10 cellular contexts compared by ENCODE assay signal in genomic region chr11:35047179-35047578, GRCh38.
DNase-seq lines count a peak whose midpoint lies in the region; ATAC-seq and TF ChIP-seq lines count a peak whose summit lies in the region.
"Had no signal": no experiment of that assay in that cellular context is flagged by ENCODE, and none has a peak within 500 bp of the region (broad histone marks: within the 10 kb centered on the region; RNA-seq: fewer than 3 reads in every experiment).

No MANE protein-coding gene starts in this region.

- H4K8ac ChIP-seq in IMR-90 (ENCODE audit: low read depth in 2 of 2, low read length in 2 of 2), result no peak overlapping the region

- no peak overlapping the region for H3K4me2 ChIP-seq in IMR-90 (ENCODE audit: low read depth, low read length)

- H3K27me3 ChIP-seq in IMR-90 (ENCODE audit: control insufficient read depth, insufficient read depth, low read length) (no peaks in the 10 kb centered on the region), Peyer's patch (no peaks in the 10 kb centered on the region)
- H3K27me3 ChIP-seq: pancreas had no signal

- H3K4me1 ChIP-seq in IMR-90 (ENCODE audit: control insufficient read depth, insufficient read depth, low read length), result peaks cover 3% of the 10 kb centered on the region; the same call in 1 of the 2 replicates
- H3K4me1 ChIP-seq in Peyer's patch, result peaks cover 0 to 25% (median 7%) of the 10 kb centered on the region in 4 donors

- WGBS in IMR-90 (ENCODE audit: extremely low coverage in 2 of 2, insufficient read length in 1 of 2), 2 experiments, result no CpG with 5 or more reads among the region's 1 CpG

- no peak overlapping the region for H4K91ac ChIP-seq in IMR-90 (ENCODE audit: insufficient read depth, low read depth, low read length)

- H3K79me1 ChIP-seq in IMR-90 (ENCODE audit: low read depth in 1 of 2, low read length in 2 of 2), result no peaks in the 10 kb centered on the region

- no peak overlapping the region for H3K18ac ChIP-seq in IMR-90 (ENCODE audit: low read depth, low read length)

- H2AFZ ChIP-seq in IMR-90 (replicated peaks; ENCODE audit: low read length, poor library complexity), result peak overlapping the region; percentile 59

- H3K9me3 Mint-ChIP-seq in activated T-helper 1 cell treated with anti-CD3 and anti-CD28 coated beads, Interleukin-12 subunit alpha, Interleukin-12 subunit beta, Interleukin-2, Interleukin-4 antibody, amounts not matched to agents 30 ng/mL and 10 ng/mL and 1 ng/mL, durations not matched to agents 14 hours and 24 hours and 36 hours, result peaks cover 8% of the 10 kb centered on the region
- H3K9me3 Mint-ChIP-seq in natural killer cell treated with Interleukin-12 subunit alpha and Interleukin-12 subunit beta and Interleukin-15 and Interleukin-18, amount 100 ng/mL, for 72 hours, result peaks cover 9% of the 10 kb centered on the region

- ATAC-seq in IMR-90 (ENCODE audit: low read depth) (no peak), HG03159 (IDR thresholded peaks at IDR 0.05; ENCODE audit: unreplicated experiment) (no peak)
- ATAC-seq in natural killer cell treated with Interleukin-12 subunit alpha and Interleukin-12 subunit beta and Interleukin-15 and Interleukin-18, amount 100 ng/mL, for 72 hours, result peak; percentile 46 to 71

- H3K27ac Mint-ChIP-seq in activated T-helper 1 cell treated with anti-CD3 and anti-CD28 coated beads, Interleukin-12 subunit alpha, Interleukin-12 subunit beta, Interleukin-2, Interleukin-4 antibody, amounts not matched to agents 30 ng/mL and 10 ng/mL and 1 ng/mL, durations not matched to agents 14 hours and 24 hours and 36 hours, result peak overlapping the region; percentile 82
- H3K27ac Mint-ChIP-seq in natural killer cell treated with Interleukin-12 subunit alpha and Interleukin-12 subunit beta and Interleukin-15 and Interleukin-18, amount 100 ng/mL, for 72 hours, result peak overlapping the region; percentile 88 to 89

- no peak overlapping the region for H3K14ac ChIP-seq in IMR-90 (replicated peaks; ENCODE audit: low read depth, low read length)

- CTCF ChIA-PET in IMR-90 (lab: Yijun Ruan, JAX), result no interaction called here

- H3K9ac ChIP-seq in IMR-90 (ENCODE audit: low read depth, low read length), result no peak overlapping the region

- no peak overlapping the region for H4K5ac ChIP-seq in IMR-90 (ENCODE audit: low read depth, low read length)

- no peak overlapping the region for H3K4me3 Mint-ChIP-seq in activated T-helper 1 cell treated with anti-CD3 and anti-CD28 coated beads, Interleukin-12 subunit alpha, Interleukin-12 subunit beta, Interleukin-2, Interleukin-4 antibody, amounts not matched to agents 30 ng/mL and 10 ng/mL and 1 ng/mL, durations not matched to agents 14 hours and 24 hours and 36 hours
- H3K4me3 Mint-ChIP-seq in natural killer cell treated with Interleukin-12 subunit alpha and Interleukin-12 subunit beta and Interleukin-15 and Interleukin-18, amount 100 ng/mL, for 72 hours, result peak overlapping the region; percentile 57

- no peak overlapping the region for H2BK15ac ChIP-seq in IMR-90 (ENCODE audit: low read depth, low read length)

- no TSS peak for BruUV-seq in IMR-90 (replicated peaks; lab: Mats Ljungman, UMichigan)

- no peak overlapping the region for H2BK120ac ChIP-seq in IMR-90 (ENCODE audit: low read depth, low read length)

- no peak for DNase-seq in IMR-90
- DNase-seq in Peyer's patch, result peak in 2 of 3 donors; percentile 62 to 73
- peak; percentile 33 for DNase-seq in activated T-helper 1 cell treated with anti-CD3 and anti-CD28 coated beads, Interleukin-12 subunit alpha, Interleukin-12 subunit beta, Interleukin-2, Interleukin-4 antibody, amounts not matched to agents 30 ng/mL and 10 ng/mL and 1 ng/mL, durations not matched to agents 14 hours and 24 hours and 36 hours (ENCODE audit: low spot score)
- DNase-seq in natural killer cell treated with Interleukin-12 subunit alpha and Interleukin-12 subunit beta and Interleukin-15 and Interleukin-18, amount 100 ng/mL, for 72 hours (ENCODE audit: low spot score), result no peak
- DNase-seq in DMS53 (lab: John Stamatoyannopoulos, UW), result no peak
- no peak for DNase-seq in DMS 273 (lab: John Stamatoyannopoulos, UW; ENCODE audit: unreplicated experiment)
- DNase-seq in AG08395 (ENCODE audit: low spot score), result no peak
- DNase-seq: erythroblast, pancreas had no signal

- H3K36me3 ChIP-seq in IMR-90 (ENCODE audit: control insufficient read depth, insufficient read depth, low read length) (no peaks in the 10 kb centered on the region), Peyer's patch (no peaks in the 10 kb centered on the region)
- H3K36me3 ChIP-seq: pancreas had no signal

- H3K4ac ChIP-seq in IMR-90 (ENCODE audit: low read depth, low read length), result no peak overlapping the region

- H3K9me3 ChIP-seq in IMR-90 (ENCODE audit: control insufficient read depth, insufficient read depth, low read length) (no peaks in the 10 kb centered on the region; the same call in 1 of the 2 replicates), Peyer's patch (no peaks in the 10 kb centered on the region)
- H3K9me3 ChIP-seq: pancreas had no signal

- H3K36me3 Mint-ChIP-seq in activated T-helper 1 cell treated with anti-CD3 and anti-CD28 coated beads, Interleukin-12 subunit alpha, Interleukin-12 subunit beta, Interleukin-2, Interleukin-4 antibody, amounts not matched to agents 30 ng/mL and 10 ng/mL and 1 ng/mL, durations not matched to agents 14 hours and 24 hours and 36 hours (ENCODE audit: low read depth), result peaks cover 23% of the 10 kb centered on the region
- peaks cover 15% of the 10 kb centered on the region for H3K36me3 Mint-ChIP-seq in natural killer cell treated with Interleukin-12 subunit alpha and Interleukin-12 subunit beta and Interleukin-15 and Interleukin-18, amount 100 ng/mL, for 72 hours

- TF ChIP-seq POLR2A in IMR-90 (IDR thresholded peaks at IDR 0.05; ENCODE audit: low read depth, low read length) (no peak), Peyer's patch (IDR thresholded peaks at IDR 0.05) (no peak)

- peaks cover 1% of the 10 kb centered on the region for H3K27me3 Mint-ChIP-seq in activated T-helper 1 cell treated with anti-CD3 and anti-CD28 coated beads, Interleukin-12 subunit alpha, Interleukin-12 subunit beta, Interleukin-2, Interleukin-4 antibody, amounts not matched to agents 30 ng/mL and 10 ng/mL and 1 ng/mL, durations not matched to agents 14 hours and 24 hours and 36 hours (ENCODE audit: insufficient read depth)
- H3K27me3 Mint-ChIP-seq in natural killer cell treated with Interleukin-12 subunit alpha and Interleukin-12 subunit beta and Interleukin-15 and Interleukin-18, amount 100 ng/mL, for 72 hours, result no peaks in the 10 kb centered on the region

- intact Hi-C loops in IMR-90 (cut with micrococcal nuclease), result no loop called here
- intact Hi-C loops in activated T-helper 1 cell treated with anti-CD3 and anti-CD28 coated beads, Interleukin-12 subunit alpha, Interleukin-12 subunit beta, Interleukin-2, Interleukin-4 antibody, amounts not matched to agents 30 ng/mL and 10 ng/mL and 1 ng/mL, durations not matched to agents 14 hours and 24 hours and 36 hours (cut with micrococcal nuclease), result no loop called here

- POLR2A ChIA-PET in IMR-90 (lab: Charles Lee; ENCODE audit: unreplicated experiment), result no interaction called here

- no peak for TF ChIP-seq RAD21 in IMR-90 (IDR thresholded peaks at IDR 0.05; ENCODE audit: low read length)

- H4K20me1 ChIP-seq in IMR-90 (ENCODE audit: insufficient read depth, low read length), result no peaks in the 10 kb centered on the region

- no peak overlapping the region for H3K56ac ChIP-seq in IMR-90 (ENCODE audit: extremely low read depth, insufficient read depth, low read length)

- no peaks in the 10 kb centered on the region for H3K9me1 ChIP-seq in IMR-90 (ENCODE audit: insufficient read depth, low read length)

- H3K27ac ChIP-seq in IMR-90 (ENCODE audit: insufficient read depth, low read length) (no peak overlapping the region), Peyer's patch (peak overlapping the region in 2 of 4 donors; percentile 10 to 64)
- H3K27ac ChIP-seq: pancreas had no signal

- H2BK5ac ChIP-seq in IMR-90 (ENCODE audit: low read depth, low read length, poor library complexity, severe bottlenecking), result no peak overlapping the region

- no peak for TF ChIP-seq CTCF in IMR-90 (conservative IDR thresholded peaks at IDR 0.05; ENCODE audit: low read depth, low read length)
- TF ChIP-seq CTCF in Peyer's patch (IDR thresholded peaks at IDR 0.05), result no peak

- no peak overlapping the region for H2BK20ac ChIP-seq in IMR-90 (ENCODE audit: low read depth, low read length)

- dilution Hi-C loops in IMR-90 (cut with HindIII; ENCODE audit: low sequenced_read_pairs, unreplicated experiment), result no loop called here

- in situ Hi-C loops in IMR-90 (cut with MboI; ENCODE audit: low sequenced_read_pairs), result no loop called here

- peaks cover 75% of the 10 kb centered on the region for H3K4me1 Mint-ChIP-seq in activated T-helper 1 cell treated with anti-CD3 and anti-CD28 coated beads, Interleukin-12 subunit alpha, Interleukin-12 subunit beta, Interleukin-2, Interleukin-4 antibody, amounts not matched to agents 30 ng/mL and 10 ng/mL and 1 ng/mL, durations not matched to agents 14 hours and 24 hours and 36 hours (ENCODE audit: low read depth)
- H3K4me1 Mint-ChIP-seq in natural killer cell treated with Interleukin-12 subunit alpha and Interleukin-12 subunit beta and Interleukin-15 and Interleukin-18, amount 100 ng/mL, for 72 hours (ENCODE audit: low read depth in 2 of 2), result peaks cover 74 to 78% of the 10 kb centered on the region in 2 donors

- H2AK9ac ChIP-seq in IMR-90 (replicated peaks; ENCODE audit: low read depth, low read length, poor library complexity), result no peak overlapping the region

- H3K4me3 ChIP-seq in IMR-90 (ENCODE audit: insufficient read depth, low read depth, low read length) (no peak overlapping the region), Peyer's patch (no peak overlapping the region)
- H3K4me3 ChIP-seq: pancreas had no signal

- no peak overlapping the region for H3K23ac ChIP-seq in IMR-90 (ENCODE audit: low read depth, low read length)

- H2AK5ac ChIP-seq in IMR-90 (ENCODE audit: low read depth, low read length), result no peak overlapping the region; the same call in 1 of the 2 replicates

TF ChIP-seq in IMR-90, 13 proteins besides CTCF, POLR2A, EP300 and RAD21 (continues in another document):
- TF ChIP-seq SMC3 (IDR thresholded peaks at IDR 0.05; ENCODE audit: low read depth, low read length) (no peak), CEBPB (IDR thresholded peaks at IDR 0.05; ENCODE audit: low read depth, low read length) (no peak), USF2 (IDR thresholded peaks at IDR 0.05; ENCODE audit: low read depth, low read length) (no peak), MXI1 (IDR thresholded peaks at IDR 0.05; ENCODE audit: borderline replicate concordance, low read depth, low read length) (no peak), BHLHE40 (IDR thresholded peaks at IDR 0.05; ENCODE audit: low read depth, low read length) (no peak), MAZ (IDR thresholded peaks at IDR 0.05; ENCODE audit: borderline replicate concordance, low read depth, low read length) (no peak)

Comparison
In these comparisons a context has a peak if more than half of its experiments do, and no peak if none do; other contexts are left out.
1. ATAC-seq: peak in natural killer cell treated with Interleukin-12 subunit alpha and Interleukin-12 subunit beta and Interleukin-15 and Interleukin-18, amount 100 ng/mL, for 72 hours (2 of 2); none in IMR-90 (single experiment) and HG03159 (single experiment).
2. DNase-seq: peak in Peyer's patch (2 of 3) and activated T-helper 1 cell treated with anti-CD3 and anti-CD28 coated beads, Interleukin-12 subunit alpha, Interleukin-12 subunit beta, Interleukin-2, Interleukin-4 antibody, amounts not matched to agents 30 ng/mL and 10 ng/mL and 1 ng/mL, durations not matched to agents 14 hours and 24 hours and 36 hours (single experiment); none in IMR-90 (single experiment), natural killer cell treated with Interleukin-12 subunit alpha and Interleukin-12 subunit beta and Interleukin-15 and Interleukin-18, amount 100 ng/mL, for 72 hours (single experiment), DMS53 (single experiment), DMS 273 (single experiment) and AG08395 (single experiment).